1 cellular context compared by ENCODE assay signal in genomic region chr16:69709456-69710084, GRCh38.
TF ChIP-seq lines count a peak whose summit lies in the region.

No MANE protein-coding gene starts in this region.

TF ChIP-seq in GM12878, 131 proteins besides CTCF, POLR2A, EP300 and RAD21:
- TF ChIP-seq ZZZ3 (IDR thresholded peaks at IDR 0.05; ENCODE audit: control insufficient read depth, insufficient read length, low read depth) (no peak), SMC3 (IDR thresholded peaks at IDR 0.05; ENCODE audit: borderline replicate concordance, low read length) (peak; percentile 61), YBX1 (IDR thresholded peaks at IDR 0.05) (no peak)
